ENCODE assay signal across 8 cellular contexts in the genomic region with DNA sequence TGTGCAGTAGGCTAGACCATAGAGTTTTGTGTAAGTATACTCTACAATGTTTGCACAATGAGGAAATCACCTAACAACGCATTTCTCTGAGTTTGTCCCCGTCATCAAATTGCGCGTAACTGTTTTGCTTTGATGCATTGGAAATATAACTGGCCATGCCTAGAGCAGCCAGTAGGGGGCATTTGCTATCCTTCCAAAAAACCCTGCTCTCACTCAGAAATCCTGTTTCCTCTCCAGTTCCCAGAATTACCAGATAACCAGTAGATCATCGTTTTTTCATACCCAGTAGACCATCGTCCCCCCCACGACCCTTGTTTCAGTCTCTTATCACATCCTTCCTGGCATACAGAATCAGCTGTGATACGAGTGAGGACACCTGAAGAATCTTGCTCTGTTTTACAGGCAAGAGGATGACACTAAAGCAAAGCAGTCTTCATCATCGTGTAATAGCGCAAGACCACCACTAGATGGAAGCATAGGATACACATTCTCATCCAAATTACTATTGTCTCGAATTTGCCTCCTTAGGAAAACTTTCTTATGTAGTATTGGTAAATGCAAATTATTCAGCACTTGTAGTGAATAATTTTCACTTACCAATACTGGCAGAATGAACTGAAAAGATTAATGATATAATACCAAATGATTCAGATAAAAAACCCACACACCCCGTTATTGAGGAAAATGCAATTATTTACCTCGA. TPM values are rescaled to one million over a fixed set of nuclear protein-coding genes. Genes with fewer than 3 reads are reported as not detected.
DNase-seq lines count a peak whose midpoint lies in the region; ATAC-seq and TF ChIP-seq lines count a peak whose summit lies in the region.

No MANE protein-coding gene starts in this region.

- peaks cover 2% of the 10 kb centered on the region for H3K4me1 Mint-ChIP-seq in chondrocyte (ENCODE audit: low read depth)

- H3K36me3 ChIP-seq in BE2C = no peaks in the 10 kb centered on the region

- H3K9me3 ChIP-seq in BE2C = no peaks in the 10 kb centered on the region

- ATAC-seq in GM19043 (IDR thresholded peaks at IDR 0.05; ENCODE audit: low read depth, unreplicated experiment) = peak; percentile 96
- ATAC-seq in HG03354 (IDR thresholded peaks at IDR 0.05; ENCODE audit: poor library complexity, severe bottlenecking, unreplicated experiment) = peak; percentile 96
- ATAC-seq in activated CD4-positive, CD25-positive, alpha-beta regulatory T cell treated with anti-CD3 and anti-CD28 coated beads, Interleukin-2, amount 50 U/mL, for 24 hours = peak; percentile 93 to 95

- TF ChIP-seq CTCF in BE2C (IDR thresholded peaks at IDR 0.05; ENCODE audit: low read depth, low read length) = peak; percentile 80
- peak; percentile 99 for TF ChIP-seq CTCF in chondrocyte (IDR thresholded peaks at IDR 0.05)

- H3K27me3 ChIP-seq in BE2C = peaks cover 27% of the 10 kb centered on the region

- H3K36me3 Mint-ChIP-seq in chondrocyte (ENCODE audit: low read depth) = no peaks in the 10 kb centered on the region

- no peaks in the 10 kb centered on the region for H3K4me1 ChIP-seq in BE2C

- H3K27me3 Mint-ChIP-seq in chondrocyte (ENCODE audit: low read depth) = peaks cover 48% of the 10 kb centered on the region

- peaks cover 9% of the 10 kb centered on the region for H3K9me3 Mint-ChIP-seq in chondrocyte (ENCODE audit: low read depth)

- H3K4me3 Mint-ChIP-seq in chondrocyte (ENCODE audit: unreplicated experiment) = peak overlapping the region; percentile 71

- peak overlapping the region; percentile 51 for H3K4me3 ChIP-seq in BE2C (ENCODE audit: low read depth, low read length)

- peak overlapping the region; percentile 33 for H3K27ac Mint-ChIP-seq in chondrocyte (ENCODE audit: unreplicated experiment)

- DNase-seq in BE2C (peak; percentile 70), NCI-H345 (lab: John Stamatoyannopoulos, UW) (peak; percentile 69), chondrocyte (ENCODE audit: low spot score) (no peak), kidney tubule cell (ENCODE audit: low spot score) (peak; percentile 83)
- DNase-seq in stimulated activated CD4-positive, alpha-beta T cell treated with anti-CD3 and anti-CD28 coated beads, Interleukin-2, amount 100 ng/mL, for 4 hours (ENCODE audit: low read depth) = peak; percentile 49

RNA-seq across cellular contexts. Expression of gene GABRR3, which starts 4.4 kb away (rescaled TPM):
- not detected for polyA plus RNA-seq in BE2C (2012; ENCODE audit: insufficient read depth, insufficient read length, low read depth)
- total RNA-seq in chondrocyte = not detected in 3 replicates

RNA-seq across cellular contexts. Expression of gene OR5AC2, which starts 47.5 kb away (rescaled TPM):
- polyA plus RNA-seq in BE2C (2012; ENCODE audit: insufficient read depth, insufficient read length, low read depth) = not detected
- not detected in 3 replicates for total RNA-seq in chondrocyte
